ENCODE assay signal across 1 cellular context in genomic region chr3:13500133-13500885, GRCh38.
TF ChIP-seq lines count a peak whose summit lies in the region.

No MANE protein-coding gene starts in this region.

TF ChIP-seq in HepG2, 621 proteins besides CTCF, POLR2A, EP300 and RAD21:
- 0 out of 2 replicates have a peak, but pooled peaks have one; percentile 23 for TF ChIP-seq ZFX (CRISPR knock-in tag; IDR thresholded peaks at IDR 0.05; ENCODE audit: low read depth)
- TF ChIP-seq, protein P1, sequence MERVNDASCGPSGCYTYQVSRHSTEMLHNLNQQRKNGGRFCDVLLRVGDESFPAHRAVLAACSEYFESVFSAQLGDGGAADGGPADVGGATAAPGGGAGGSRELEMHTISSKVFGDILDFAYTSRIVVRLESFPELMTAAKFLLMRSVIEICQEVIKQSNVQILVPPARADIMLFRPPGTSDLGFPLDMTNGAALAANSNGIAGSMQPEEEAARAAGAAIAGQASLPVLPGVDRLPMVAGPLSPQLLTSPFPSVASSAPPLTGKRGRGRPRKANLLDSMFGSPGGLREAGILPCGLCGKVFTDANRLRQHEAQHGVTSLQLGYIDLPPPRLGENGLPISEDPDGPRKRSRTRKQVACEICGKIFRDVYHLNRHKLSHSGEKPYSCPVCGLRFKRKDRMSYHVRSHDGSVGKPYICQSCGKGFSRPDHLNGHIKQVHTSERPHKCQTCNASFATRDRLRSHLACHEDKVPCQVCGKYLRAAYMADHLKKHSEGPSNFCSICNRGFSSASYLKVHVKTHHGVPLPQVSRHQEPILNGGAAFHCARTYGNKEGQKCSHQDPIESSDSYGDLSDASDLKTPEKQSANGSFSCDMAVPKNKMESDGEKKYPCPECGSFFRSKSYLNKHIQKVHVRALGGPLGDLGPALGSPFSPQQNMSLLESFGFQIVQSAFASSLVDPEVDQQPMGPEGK (CRISPR knock-in tag; IDR thresholded peaks at IDR 0.05), result 0 out of 2 replicates have a peak, but pooled peaks have one; percentile 21
- TF ChIP-seq NRL (CRISPR knock-in tag; IDR thresholded peaks at IDR 0.05; ENCODE audit: borderline replicate concordance), result no peak
- no peak for TF ChIP-seq ZNF768 (CRISPR knock-in tag; IDR thresholded peaks at IDR 0.05)
- 0 out of 2 replicates have a peak, but pooled peaks have one; percentile 41 for TF ChIP-seq DNMT1 (CRISPR knock-in tag; IDR thresholded peaks at IDR 0.05)
- TF ChIP-seq FOSL2 (CRISPR knock-in tag; IDR thresholded peaks at IDR 0.05), result no peak
- no peak for TF ChIP-seq PPARG (CRISPR knock-in tag; conservative IDR thresholded peaks at IDR 0.05)
- TF ChIP-seq HCFC1 (IDR thresholded peaks at IDR 0.05; ENCODE audit: low read depth, low read length), result no peak
- peak; percentile 49 for TF ChIP-seq STAG1 (CRISPR knock-in tag; IDR thresholded peaks at IDR 0.05)
- no peak for TF ChIP-seq POLR2G (IDR thresholded peaks at IDR 0.05; ENCODE audit: low read depth, low read length)
- TF ChIP-seq TOE1 (CRISPR knock-in tag; IDR thresholded peaks at IDR 0.05), result no peak
- TF ChIP-seq ZNF616 (CRISPR knock-in tag; IDR thresholded peaks at IDR 0.05; ENCODE audit: low read depth), result no peak
- no peak for TF ChIP-seq WIZ (CRISPR knock-in tag; IDR thresholded peaks at IDR 0.05)
- no peak for TF ChIP-seq E2F1 (CRISPR knock-in tag; IDR thresholded peaks at IDR 0.05)
- TF ChIP-seq, protein P2, sequence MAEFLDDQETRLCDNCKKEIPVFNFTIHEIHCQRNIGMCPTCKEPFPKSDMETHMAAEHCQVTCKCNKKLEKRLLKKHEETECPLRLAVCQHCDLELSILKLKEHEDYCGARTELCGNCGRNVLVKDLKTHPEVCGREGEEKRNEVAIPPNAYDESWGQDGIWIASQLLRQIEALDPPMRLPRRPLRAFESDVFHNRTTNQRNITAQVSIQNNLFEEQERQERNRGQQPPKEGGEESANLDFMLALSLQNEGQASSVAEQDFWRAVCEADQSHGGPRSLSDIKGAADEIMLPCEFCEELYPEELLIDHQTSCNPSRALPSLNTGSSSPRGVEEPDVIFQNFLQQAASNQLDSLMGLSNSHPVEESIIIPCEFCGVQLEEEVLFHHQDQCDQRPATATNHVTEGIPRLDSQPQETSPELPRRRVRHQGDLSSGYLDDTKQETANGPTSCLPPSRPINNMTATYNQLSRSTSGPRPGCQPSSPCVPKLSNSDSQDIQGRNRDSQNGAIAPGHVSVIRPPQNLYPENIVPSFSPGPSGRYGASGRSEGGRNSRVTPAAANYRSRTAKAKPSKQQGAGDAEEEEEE (CRISPR knock-in tag; IDR thresholded peaks at IDR 0.05; ENCODE audit: borderline replicate concordance), result no peak
- TF ChIP-seq ZBTB7B (CRISPR knock-in tag; IDR thresholded peaks at IDR 0.05), result 0 out of 2 replicates have a peak, but pooled peaks have one; percentile 38
